ENCODE assay signal across 19 cellular contexts in the genomic region with DNA sequence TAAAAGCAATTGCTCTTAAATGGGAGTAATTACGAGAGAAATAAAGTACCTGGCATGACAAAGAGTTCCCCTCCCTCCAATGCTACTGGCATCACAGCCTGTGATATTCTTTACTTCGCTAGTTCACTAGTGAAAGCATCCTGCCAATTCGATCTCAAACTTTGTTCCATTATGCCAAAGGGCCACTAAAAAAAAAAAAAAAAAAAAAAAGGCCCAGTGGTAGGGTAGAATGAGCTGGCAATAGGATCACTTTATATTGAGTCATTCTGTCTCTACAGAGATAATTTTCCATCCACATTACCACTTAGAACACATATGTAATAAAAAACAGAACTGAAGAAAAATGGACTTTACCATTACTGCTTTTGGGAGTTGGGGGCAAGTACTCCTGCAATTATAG. TPM values are rescaled to one million over a fixed set of nuclear protein-coding genes. Genes with fewer than 3 reads are reported as not detected.
DNase-seq lines count a peak whose midpoint lies in the region; ATAC-seq, FAIRE-seq and TF ChIP-seq lines count a peak whose summit lies in the region.
"Had no signal": no experiment of that assay in that cellular context is flagged by ENCODE, and none has a peak within 500 bp of the region (broad histone marks: within the 10 kb centered on the region; RNA-seq: fewer than 3 reads in every experiment).

No MANE protein-coding gene starts in this region.

- no peaks in the 10 kb centered on the region for H3K27me3 ChIP-seq in CD4-positive, alpha-beta T cell (ENCODE audit: control insufficient read depth, insufficient read depth, low read length)
- H3K27me3 ChIP-seq in astrocyte (ENCODE audit: insufficient read depth, low read length), result no peaks in the 10 kb centered on the region
- H3K27me3 ChIP-seq: colonic mucosa, testis had no signal

- no peaks in the 10 kb centered on the region for H3K9me3 Mint-ChIP-seq in CD4-positive, alpha-beta T cell
- H3K9me3 Mint-ChIP-seq in IgD-negative memory B cell (no peaks in the 10 kb centered on the region), astrocyte (ENCODE audit: unreplicated experiment) (no peaks in the 10 kb centered on the region), nephron progenitor cell (no peaks in the 10 kb centered on the region)
- H3K9me3 Mint-ChIP-seq: CD4-positive, alpha-beta memory T cell; naive B cell had no signal

- H3K4me2 ChIP-seq in astrocyte (ENCODE audit: low read length), result peak overlapping the region; percentile 18

- peaks cover 57% of the 10 kb centered on the region for H3K36me3 Mint-ChIP-seq in CD4-positive, alpha-beta T cell (ENCODE audit: low read depth)
- H3K36me3 Mint-ChIP-seq in IgD-negative memory B cell (no peaks in the 10 kb centered on the region), astrocyte (ENCODE audit: low read depth, unreplicated experiment) (peaks cover 13% of the 10 kb centered on the region), nephron progenitor cell (ENCODE audit: low read depth) (peaks cover 79% of the 10 kb centered on the region)

- H3K27ac Mint-ChIP-seq in CD4-positive, alpha-beta T cell, result peak overlapping the region; percentile 52
- peak overlapping the region in 2 of 3 donors; percentile 29 to 47 for H3K27ac Mint-ChIP-seq in IgD-negative memory B cell
- H3K27ac Mint-ChIP-seq in astrocyte (ENCODE audit: unreplicated experiment), result no peak overlapping the region
- H3K27ac Mint-ChIP-seq in nephron progenitor cell, result peak overlapping the region; percentile 13

- CTCF ChIA-PET in CD4-positive, alpha-beta T cell (lab: Charles Lee), result no interaction called here

- no peak for TF ChIP-seq CTCF in CD4-positive, alpha-beta T cell (IDR thresholded peaks at IDR 0.05)
- TF ChIP-seq CTCF in astrocyte (IDR thresholded peaks at IDR 0.05; ENCODE audit: insufficient read depth, low read depth, low read length), result no peak
- no peak for TF ChIP-seq CTCF in nephron progenitor cell (IDR thresholded peaks at IDR 0.05)

- peaks cover 98% of the 10 kb centered on the region for H4K20me1 ChIP-seq in astrocyte (ENCODE audit: insufficient read depth, low read length)

- FAIRE-seq in astrocyte (lab: Jason Lieb, UNC), result no peak
- FAIRE-seq: GM18507, islet of Langerhans had no signal

- DNase-seq in CD4-positive, alpha-beta T cell, result no peak
- peak; percentile 30 for DNase-seq in astrocyte (ENCODE audit: low read depth)
- DNase-seq in nephron progenitor cell, result no peak
- DNase-seq in NCI-H1105 treated with DMSO at 0.1 percent for 48 hours (lab: John Stamatoyannopoulos, UW), result no peak
- no peak for DNase-seq in 8988T
- DNase-seq in cerebellar cortex (ENCODE audit: low spot score), result no peak
- DNase-seq: activated CD4-positive, CD25-positive, alpha-beta regulatory T cell treated with anti-CD3 and anti-CD28 coated beads, Interleukin-2, amount 50 U/mL, for 72 hours; CD4-positive, alpha-beta memory T cell; colonic mucosa; GDM1; naive B cell; NCI-H187 treated with DMSO at 0.1 percent for 48 hours; NCI-H82; right cardiac atrium; testis had no signal

- no peak overlapping the region for H3K4me3 ChIP-seq in astrocyte (ENCODE audit: insufficient read depth, low read depth, low read length)
- H3K4me3 ChIP-seq: colonic mucosa, testis had no signal

- no peak overlapping the region for H2AFZ ChIP-seq in astrocyte (ENCODE audit: low read depth, low read length)

- POLR2A ChIA-PET in CD4-positive, alpha-beta T cell (lab: Charles Lee), result no interaction called here

- peaks cover 15% of the 10 kb centered on the region for H3K4me1 ChIP-seq in astrocyte (ENCODE audit: insufficient read depth, low read length)
- H3K4me1 ChIP-seq: colonic mucosa, testis had no signal

- no peak overlapping the region for H3K9ac ChIP-seq in astrocyte (ENCODE audit: low read length)

- peaks cover 32% of the 10 kb centered on the region for H3K36me3 ChIP-seq in astrocyte (ENCODE audit: insufficient read depth, low read length)
- H3K36me3 ChIP-seq: colonic mucosa had no signal

- ATAC-seq in CD4-positive, alpha-beta T cell (ENCODE audit: poor library complexity), result no peak
- ATAC-seq in GM21526 (IDR thresholded peaks at IDR 0.05; ENCODE audit: low FRiP score, unreplicated experiment), result no peak
- ATAC-seq: right cardiac atrium had no signal

- no peaks in the 10 kb centered on the region for H3K9me3 ChIP-seq in CD4-positive, alpha-beta T cell (ENCODE audit: control insufficient read depth, low read length)
- H3K9me3 ChIP-seq in astrocyte (ENCODE audit: insufficient read depth, low read depth, low read length), result no peaks in the 10 kb centered on the region
- H3K9me3 ChIP-seq: colonic mucosa, testis had no signal

- intact Hi-C loops in CD4-positive, alpha-beta T cell (cut with DNase I, micrococcal nuclease), result no loop called here

- H3K4me3 Mint-ChIP-seq in CD4-positive, alpha-beta T cell, result peak overlapping the region; percentile 21
- H3K4me3 Mint-ChIP-seq in IgD-negative memory B cell, result no peak overlapping the region
- no peak overlapping the region for H3K4me3 Mint-ChIP-seq in astrocyte (ENCODE audit: unreplicated experiment)
- no peak overlapping the region for H3K4me3 Mint-ChIP-seq in nephron progenitor cell

- peaks cover 58% of the 10 kb centered on the region for H3K4me1 Mint-ChIP-seq in CD4-positive, alpha-beta T cell (ENCODE audit: low read depth)
- H3K4me1 Mint-ChIP-seq in IgD-negative memory B cell (peaks cover 36 to 39% (median 36%) of the 10 kb centered on the region in 3 donors), astrocyte (ENCODE audit: low read depth, unreplicated experiment) (peaks cover 16% of the 10 kb centered on the region), nephron progenitor cell (peaks cover 26% of the 10 kb centered on the region)

- H3K79me2 ChIP-seq in astrocyte (ENCODE audit: insufficient read depth, low read length), result peaks cover 99% of the 10 kb centered on the region

- no peak overlapping the region for H3K27ac ChIP-seq in CD4-positive, alpha-beta T cell (ENCODE audit: low read depth, low read length)
- H3K27ac ChIP-seq in astrocyte (ENCODE audit: low read depth, low read length), result peak overlapping the region; percentile 22
- H3K27ac ChIP-seq: colonic mucosa, testis had no signal

- H3K27me3 Mint-ChIP-seq in CD4-positive, alpha-beta T cell, result no peaks in the 10 kb centered on the region
- H3K27me3 Mint-ChIP-seq in IgD-negative memory B cell (no peaks in the 10 kb centered on the region), astrocyte (ENCODE audit: low read depth, unreplicated experiment) (no peaks in the 10 kb centered on the region), nephron progenitor cell (ENCODE audit: low read depth, poor library complexity) (no peaks in the 10 kb centered on the region)
- H3K27me3 Mint-ChIP-seq: CD4-positive, alpha-beta memory T cell; naive B cell had no signal

RNA-seq across cellular contexts. Expression of a gene that starts 11.2 kb away (rescaled TPM):
- total RNA-seq in CD4-positive, alpha-beta T cell, result 100 to 1,000 TPM; 190 to 202 TPM
- polyA plus RNA-seq in IgD-negative memory B cell, result 88.0 TPM
- total RNA-seq in astrocyte, result 131 and 143 TPM in 2 replicates
